8 cellular contexts compared by ENCODE assay signal in the genomic region with DNA sequence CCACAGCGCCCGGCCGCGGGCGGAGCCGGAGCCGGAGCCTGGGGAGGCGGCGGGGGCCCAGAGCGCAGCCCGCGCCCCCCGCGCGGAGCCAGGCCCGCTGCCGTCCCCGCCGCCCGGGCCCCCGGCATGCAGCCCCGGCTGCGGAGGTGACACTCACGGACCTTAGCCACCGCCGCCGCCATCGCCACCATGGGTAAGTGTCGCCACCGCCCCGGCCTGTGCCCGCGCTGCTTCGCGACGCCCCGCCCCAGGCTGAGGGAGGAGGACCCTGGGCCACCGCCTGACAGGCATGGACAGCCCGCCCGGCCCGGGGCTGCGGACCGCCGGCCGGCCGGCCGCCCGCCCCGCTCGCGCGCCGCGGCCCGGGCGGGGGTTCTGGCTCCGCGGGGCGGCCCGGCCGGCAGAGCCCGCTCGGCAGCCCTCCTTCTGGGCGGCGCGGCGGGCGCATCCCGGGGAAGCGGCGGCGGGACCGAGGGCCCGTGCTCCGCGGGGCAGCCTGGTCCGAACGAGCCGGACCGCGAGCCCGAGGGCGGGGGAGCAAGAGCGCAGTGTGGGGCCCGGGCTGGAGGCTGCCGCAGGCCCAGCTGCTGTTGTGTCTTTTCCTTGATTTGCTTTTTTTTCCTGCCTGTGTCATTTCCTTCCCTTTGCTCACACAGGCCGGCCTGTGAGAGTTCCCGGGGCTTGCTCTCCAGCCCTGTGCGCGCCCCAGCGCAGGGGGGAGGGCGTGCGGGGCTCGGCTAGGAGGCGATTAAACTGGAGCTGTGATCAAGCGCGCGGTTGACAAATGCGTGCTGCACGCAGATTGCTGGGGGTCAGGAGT. TPM values are rescaled to one million over a fixed set of nuclear protein-coding genes. Genes with fewer than 3 reads are reported as not detected.
A peak's percentile ranks its signal among the peaks of the same experiment; 100 is the strongest.
DNase-seq lines count a peak whose midpoint lies in the region; ATAC-seq and TF ChIP-seq lines count a peak whose summit lies in the region.

No MANE protein-coding gene starts in this region.

- no peak for TF ChIP-seq POLR2A in prostate gland (IDR thresholded peaks at IDR 0.05)

- peak overlapping the region; percentile 14; the same call in 1 of the 2 replicates for H3K9ac ChIP-seq in KMS-11

- H3K36me3 ChIP-seq in KMS-11 (ENCODE audit: insufficient read depth) = no peaks in the 10 kb centered on the region
- no peaks in the 10 kb centered on the region for H3K36me3 ChIP-seq in ascending aorta
- H3K36me3 ChIP-seq in prostate gland = no peaks in the 10 kb centered on the region

- intact Hi-C loops in ascending aorta (cut with DNase I) (loop anchor here (1.0 to 5.0 kb wide), 7 partner anchors 72 to 1145 kb away; a partner anchor contains a TSS), right cardiac atrium (cut with DNase I) (no loop called here), prostate gland (cut with DNase I) (loop anchor here (5.0 kb wide), 3 partner anchors 70 to 225 kb away; a partner anchor contains a TSS)

- peak overlapping the region; percentile 98 for H3K4me2 ChIP-seq in KMS-11

- H3K9me3 ChIP-seq in ascending aorta (no peaks in the 10 kb centered on the region), right cardiac atrium (ENCODE audit: control insufficient read depth, low read length) (no peaks in the 10 kb centered on the region), prostate gland (no peaks in the 10 kb centered on the region)

- H2AFZ ChIP-seq in KMS-11 (ENCODE audit: low read depth) = peak overlapping the region; percentile 47; the same call in 1 of the 2 replicates

- WGBS in right cardiac atrium = under 1% methylated on average over 100 of the region's 100 CpGs
- under 1% methylated on average over 25 of the region's 100 CpGs for WGBS in prostate gland

- H4K20me1 ChIP-seq in KMS-11 (ENCODE audit: insufficient read depth) = 0 out of 2 replicates have a peak, but pooled peaks cover 10% of the 10 kb centered on the region

- peaks cover 32% of the 10 kb centered on the region for H3K79me2 ChIP-seq in KMS-11 (ENCODE audit: insufficient read depth, low read depth)

- no peak for TF ChIP-seq CTCF in KMS-11 (conservative IDR thresholded peaks at IDR 0.05; ENCODE audit: low read depth, low read length)
- no peak for TF ChIP-seq CTCF in ascending aorta (IDR thresholded peaks at IDR 0.05)
- TF ChIP-seq CTCF in prostate gland (IDR thresholded peaks at IDR 0.05) = no peak

- H3K27me3 ChIP-seq in KMS-11 (ENCODE audit: insufficient read depth, low read depth) = no peaks in the 10 kb centered on the region
- H3K27me3 ChIP-seq in ascending aorta = no peaks in the 10 kb centered on the region
- H3K27me3 ChIP-seq in right cardiac atrium (ENCODE audit: control insufficient read depth, insufficient read depth) = no peaks in the 10 kb centered on the region
- H3K27me3 ChIP-seq in prostate gland (replicated peaks; ENCODE audit: insufficient read depth) = no peaks in the 10 kb centered on the region

- H3K27ac ChIP-seq in KMS-11 = no peak overlapping the region
- H3K27ac ChIP-seq in ascending aorta = peak overlapping the region; percentile 73 to 79
- H3K27ac ChIP-seq in right cardiac atrium (ENCODE audit: low read length) = peak overlapping the region; percentile 89
- H3K27ac ChIP-seq in prostate gland = peak overlapping the region; percentile 76 to 87

- peaks cover 24% of the 10 kb centered on the region for H3K4me1 ChIP-seq in KMS-11 (ENCODE audit: low read depth, poor library complexity, severe bottlenecking)
- peaks cover 4 to 30% of the 10 kb centered on the region in 2 donors for H3K4me1 ChIP-seq in ascending aorta
- peaks cover 2% of the 10 kb centered on the region for H3K4me1 ChIP-seq in right cardiac atrium (ENCODE audit: control insufficient read depth, insufficient read depth, low read length)
- H3K4me1 ChIP-seq in prostate gland (replicated peaks) = peaks cover 11% of the 10 kb centered on the region

- no peak overlapping the region for H3K4me3 ChIP-seq in KMS-11 (IDR thresholded peaks at IDR 0.05; ENCODE audit: insufficient read depth, low read depth, low read length)
- peak overlapping the region; percentile 59 to 73 for H3K4me3 ChIP-seq in ascending aorta
- peak overlapping the region; percentile 87 for H3K4me3 ChIP-seq in right cardiac atrium (ENCODE audit: low read length)
- H3K4me3 ChIP-seq in prostate gland = peak overlapping the region; percentile 55 to 78

- DNase-seq in EH (ENCODE audit: low read depth) (peak; percentile 68), T-helper 2 cell (peak; percentile 12 to 67 (median 53)), ascending aorta (ENCODE audit: low spot score in 2 of 2) (peak in 1 of 2 donors; percentile 85), right cardiac atrium (peak; percentile 76 to 92 (median 91)), prostate gland (ENCODE audit: low spot score) (peak; percentile 49), amniotic stem cell (lab: John Stamatoyannopoulos, UW) (no peak)

- ATAC-seq in GM21737 (IDR thresholded peaks at IDR 0.05; ENCODE audit: unreplicated experiment) = peak; percentile 24
- ATAC-seq in right cardiac atrium = peak; percentile 12 to 31

RNA-seq across cellular contexts. Expression of a gene that starts 0.6 kb away (rescaled TPM):
- total RNA-seq in ascending aorta (75.6 TPM), right cardiac atrium (10 to 100 TPM; 47.1 to 51.0 (median 48.6) TPM), prostate gland (10 to 100 TPM; 44.0 to 72.0 TPM)
- 32.6 TPM for polyA plus RNA-seq in right cardiac atrium

RNA-seq across cellular contexts. Expression of a gene that starts 22.1 kb away (rescaled TPM):
- total RNA-seq in ascending aorta = 6.2 TPM
- total RNA-seq in right cardiac atrium = 10 to 100 TPM; 28.5 to 37.6 (median 34.5) TPM
- 47.0 TPM for polyA plus RNA-seq in right cardiac atrium
- total RNA-seq in prostate gland = 10 to 100 TPM; 12.8 to 17.4 TPM

Comparison
In these comparisons a context has a peak if more than half of its experiments do, and no peak if none do; other contexts are left out.
1. intact Hi-C loops: an anchor here in ascending aorta (1.0 to 5.0 kb wide) and prostate gland (5.0 kb wide); none called in right cardiac atrium.